Comparison of ENCODE assay signal across 1 cellular context in the genomic region with DNA sequence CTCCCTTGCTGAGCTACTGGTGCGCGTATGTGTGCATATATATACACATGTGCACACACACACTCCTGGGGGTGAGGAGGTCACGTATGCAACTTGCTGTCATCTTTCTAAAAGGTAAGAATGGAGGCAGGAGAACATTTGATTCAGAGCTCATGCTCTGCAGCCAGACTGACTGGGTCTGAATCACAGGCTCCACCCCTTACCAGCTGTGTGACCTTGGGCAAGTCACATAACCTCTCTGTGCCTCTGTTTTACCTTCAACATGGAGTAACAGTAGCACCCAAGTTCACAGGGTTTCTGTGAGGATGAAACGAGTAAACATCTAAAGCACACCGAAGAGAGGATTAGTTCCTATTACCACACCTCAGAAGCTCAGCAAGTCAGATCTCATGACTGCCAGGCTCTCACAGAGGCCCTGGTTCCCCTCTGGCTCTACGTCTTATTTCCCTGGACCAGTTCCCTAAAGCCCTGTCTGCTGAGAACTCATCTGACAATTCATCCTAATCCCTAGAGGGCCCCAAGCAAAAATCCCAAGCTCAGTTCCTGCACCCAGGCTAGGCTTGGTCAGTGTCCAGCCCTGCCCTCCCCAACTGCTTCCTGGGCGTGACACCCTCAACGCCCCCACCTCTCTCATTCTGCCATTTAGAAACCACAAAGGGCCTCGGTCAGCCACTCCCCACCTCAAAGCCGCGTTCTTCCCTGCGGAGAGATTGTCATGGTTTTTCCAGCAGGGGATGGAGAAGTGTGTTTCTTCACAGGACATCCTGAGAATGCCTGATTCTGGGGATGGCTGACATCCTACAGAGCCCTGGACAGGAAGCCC.
TF ChIP-seq lines count a peak whose summit lies in the region.

No MANE protein-coding gene starts in this region.

TF ChIP-seq in K562, 482 proteins besides CTCF, POLR2A, EP300 and RAD21 (continued from another document):
- peak; percentile 58; the same call in 1 of the 2 replicates for TF ChIP-seq SMARCA5 (IDR thresholded peaks at IDR 0.05)
- TF ChIP-seq, protein P1, sequence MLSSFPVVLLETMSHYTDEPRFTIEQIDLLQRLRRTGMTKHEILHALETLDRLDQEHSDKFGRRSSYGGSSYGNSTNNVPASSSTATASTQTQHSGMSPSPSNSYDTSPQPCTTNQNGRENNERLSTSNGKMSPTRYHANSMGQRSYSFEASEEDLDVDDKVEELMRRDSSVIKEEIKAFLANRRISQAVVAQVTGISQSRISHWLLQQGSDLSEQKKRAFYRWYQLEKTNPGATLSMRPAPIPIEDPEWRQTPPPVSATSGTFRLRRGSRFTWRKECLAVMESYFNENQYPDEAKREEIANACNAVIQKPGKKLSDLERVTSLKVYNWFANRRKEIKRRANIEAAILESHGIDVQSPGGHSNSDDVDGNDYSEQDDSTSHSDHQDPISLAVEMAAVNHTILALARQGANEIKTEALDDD (IDR thresholded peaks at IDR 0.05) = no peak
